ENCODE assay signal across 16 cellular contexts in the genomic region with DNA sequence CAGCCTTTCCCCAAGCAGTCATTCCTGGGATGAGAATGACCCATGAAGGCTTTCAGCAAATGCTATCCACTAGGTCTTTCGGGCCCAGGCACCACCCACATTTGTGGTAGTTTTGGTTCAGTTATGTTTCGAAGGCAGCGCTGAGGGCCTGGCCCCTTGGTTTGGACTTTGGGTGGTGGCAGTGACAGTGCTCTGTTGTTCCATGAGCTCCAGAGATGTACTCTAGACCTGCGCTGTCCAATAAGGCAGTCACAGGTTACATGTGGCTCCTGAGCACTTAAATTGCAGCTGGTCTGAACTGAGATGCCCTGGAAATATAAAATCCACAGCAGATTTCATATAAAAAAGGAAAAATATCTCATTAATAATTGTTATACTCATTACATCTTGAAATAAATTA.
DNase-seq lines count a peak whose midpoint lies in the region; ATAC-seq and TF ChIP-seq lines count a peak whose summit lies in the region.
"Had no signal": no experiment of that assay in that cellular context is flagged by ENCODE, and none has a peak within 500 bp of the region (broad histone marks: within the 10 kb centered on the region; RNA-seq: fewer than 3 reads in every experiment).

No MANE protein-coding gene starts in this region.

- H3K27me3 ChIP-seq in mammary epithelial cell (ENCODE audit: insufficient read depth, low read length) (no peaks in the 10 kb centered on the region), IMR-90 (ENCODE audit: control insufficient read depth, insufficient read depth, low read length) (no peaks in the 10 kb centered on the region), lung (ENCODE audit: control insufficient read depth, insufficient read depth) (no peaks in the 10 kb centered on the region), trophoblast cell (ENCODE audit: insufficient read depth, low read length) (no peaks in the 10 kb centered on the region), mesendoderm (ENCODE audit: insufficient read depth, low read length, poor library complexity) (no peaks in the 10 kb centered on the region)
- H3K27me3 ChIP-seq: BLaER1 treated with 17β-estradiol and CSF1 and Interleukin-3, amounts not matched to agents 10 nM and 100 nM had no signal

- H3K79me2 ChIP-seq in mammary epithelial cell (ENCODE audit: insufficient read depth, low read length) (no peaks in the 10 kb centered on the region), trophoblast cell (ENCODE audit: control insufficient read depth, insufficient read depth, low read length, poor library complexity) (no peaks in the 10 kb centered on the region), mesendoderm (ENCODE audit: control insufficient read depth, insufficient read depth, low read length) (no peaks in the 10 kb centered on the region)

- H2BK120ac ChIP-seq in IMR-90 (ENCODE audit: low read depth, low read length) (peak overlapping the region; percentile 49; the same call in 1 of the 2 replicates), trophoblast cell (ENCODE audit: insufficient read depth, low read length, poor library complexity) (no peak overlapping the region), mesendoderm (ENCODE audit: low read depth, low read length) (no peak overlapping the region)

- no peak overlapping the region for H4K12ac ChIP-seq in trophoblast cell (ENCODE audit: low read depth, low read length)

- H3K18ac ChIP-seq in IMR-90 (ENCODE audit: low read depth, low read length) (no peak overlapping the region), trophoblast cell (ENCODE audit: low read length) (no peak overlapping the region), mesendoderm (ENCODE audit: low read length) (no peak overlapping the region)

- H2AK5ac ChIP-seq in IMR-90 (ENCODE audit: low read depth, low read length) (peak overlapping the region; percentile 64; the same call in 1 of the 2 replicates), trophoblast cell (ENCODE audit: low read length) (no peak overlapping the region), mesendoderm (ENCODE audit: low read length) (no peak overlapping the region)

- no peak for TF ChIP-seq POLR2A in IMR-90 (IDR thresholded peaks at IDR 0.05; ENCODE audit: low read depth, low read length)

- TF ChIP-seq CTCF in mammary epithelial cell (conservative IDR thresholded peaks at IDR 0.05 in 1 of 2, IDR thresholded peaks at IDR 0.05 in 1 of 2; ENCODE audit: extremely low read depth in 1 of 2, insufficient read depth in 1 of 2, low read depth in 1 of 2, low read length in 2 of 2) (no peak), MCF 10A (IDR thresholded peaks at IDR 0.05; ENCODE audit: unreplicated experiment) (no peak), IMR-90 (conservative IDR thresholded peaks at IDR 0.05; ENCODE audit: low read depth, low read length) (no peak), lung (IDR thresholded peaks at IDR 0.05; ENCODE audit: control extremely low read depth, extremely low read depth) (no peak)

- H3K36me3 Mint-ChIP-seq in MCF 10A (ENCODE audit: insufficient read depth, unreplicated experiment) = peaks cover 5% of the 10 kb centered on the region
- H3K36me3 Mint-ChIP-seq: CD8-positive, alpha-beta T cell had no signal

- H4K8ac ChIP-seq in IMR-90 (ENCODE audit: low read depth in 2 of 2, low read length in 2 of 2) (no peak overlapping the region), trophoblast cell (ENCODE audit: low read depth, low read length) (no peak overlapping the region), mesendoderm (ENCODE audit: low read depth, low read length) (no peak overlapping the region)

- H3K27ac ChIP-seq in mammary epithelial cell (ENCODE audit: insufficient read depth, low read depth, low read length) (no peak overlapping the region), IMR-90 (ENCODE audit: insufficient read depth, low read length) (no peak overlapping the region), lung (ENCODE audit: low read depth in 1 of 2, low read length in 1 of 2) (no peak overlapping the region), trophoblast cell (ENCODE audit: low read depth, low read length) (no peak overlapping the region), mesendoderm (ENCODE audit: low read depth, low read length) (no peak overlapping the region)
- H3K27ac ChIP-seq: 22Rv1; A549; BLaER1 treated with 17β-estradiol and CSF1 and Interleukin-3, amounts not matched to agents 10 nM and 100 nM; C4-2B had no signal

- no peaks in the 10 kb centered on the region for H3K9me3 Mint-ChIP-seq in MCF 10A (ENCODE audit: unreplicated experiment)
- H3K9me3 Mint-ChIP-seq: CD4-positive, alpha-beta T cell; CD8-positive, alpha-beta T cell had no signal

- H3K4me1 ChIP-seq in mammary epithelial cell (ENCODE audit: insufficient read depth, low read length) = peaks cover 36% of the 10 kb centered on the region
- peaks cover 8% of the 10 kb centered on the region for H3K4me1 ChIP-seq in IMR-90 (ENCODE audit: control insufficient read depth, insufficient read depth, low read length)
- no peaks in the 10 kb centered on the region for H3K4me1 ChIP-seq in lung (ENCODE audit: control insufficient read depth in 2 of 2, insufficient read depth in 2 of 2, low read length in 2 of 2)
- peaks cover 19 to 21% of the 10 kb centered on the region in 2 experiments for H3K4me1 ChIP-seq in trophoblast cell (ENCODE audit: control insufficient read depth in 1 of 2, insufficient read depth in 2 of 2, low read length in 2 of 2)
- peaks cover 7% of the 10 kb centered on the region for H3K4me1 ChIP-seq in mesendoderm (ENCODE audit: control insufficient read depth, low read depth, low read length)

- WGBS in mammary epithelial cell (ENCODE audit: low coverage, missing lambda C conversion rate) = 64% methylated on average over 3 of the region's 4 CpGs
- WGBS in IMR-90 (ENCODE audit: extremely low coverage in 2 of 2, insufficient read length in 1 of 2), 2 experiments = no CpG with 5 or more reads among the region's 4 CpGs
- WGBS in lung, 2 donors = 87 to 88% methylated on average over 4 of the region's 4 CpGs
- no CpG with 5 or more reads among the region's 4 CpGs for WGBS in trophoblast cell (ENCODE audit: extremely low coverage, insufficient coverage, insufficient read length)
- WGBS in mesendoderm (ENCODE audit: extremely low coverage, insufficient coverage, low lambda C conversion rate) = no CpG with 5 or more reads among the region's 4 CpGs

- CTCF ChIA-PET in mammary epithelial cell (lab: Charles Lee; ENCODE audit: low non-redundant PET) (interaction anchor here (1.2 kb wide), 1 partner anchor 273 kb away, joined by 7 read pairs; no protein-coding TSS in a partner anchor), MCF 10A (lab: Yijun Ruan, JAX) (interaction anchor here (0.6 to 12.1 kb wide), 47 partner anchors 9 to 1841 kb away, joined by 3 to 188 read pairs (median 5); no protein-coding TSS in a partner anchor), IMR-90 (lab: Yijun Ruan, JAX) (interaction anchor here (0.6 to 4.5 kb wide), 12 partner anchors 10 to 390 kb away, joined by 3 to 54 read pairs (median 6); no protein-coding TSS in a partner anchor)

- H3K9me1 ChIP-seq in IMR-90 (ENCODE audit: insufficient read depth, low read length) = peaks cover 2% of the 10 kb centered on the region; the same call in 1 of the 2 replicates

- H2AK9ac ChIP-seq in IMR-90 (replicated peaks; ENCODE audit: low read depth, low read length, poor library complexity) = no peak overlapping the region

- in situ Hi-C loops in mammary epithelial cell (cut with MboI; ENCODE audit: low sequenced_read_pairs in 2 of 2) = loop anchor here (10.0 kb wide), 1 partner anchor 163 kb away; no protein-coding TSS in a partner anchor
- in situ Hi-C loops in IMR-90 (cut with MboI; ENCODE audit: low sequenced_read_pairs) = loop anchor here (10.0 kb wide), 1 partner anchor 393 kb away; no protein-coding TSS in a partner anchor

- H3K9me3 ChIP-seq in mammary epithelial cell (replicated peaks; ENCODE audit: insufficient read depth, low read length) (no peaks in the 10 kb centered on the region), IMR-90 (ENCODE audit: control insufficient read depth, insufficient read depth, low read length) (no peaks in the 10 kb centered on the region), lung (ENCODE audit: control insufficient read depth in 2 of 2, insufficient read depth in 1 of 2, low read length in 1 of 2) (peaks cover 0 to 2% of the 10 kb centered on the region in 2 donors), trophoblast cell (ENCODE audit: insufficient read depth, low read depth, low read length) (peaks cover 4% of the 10 kb centered on the region)
- H3K9me3 ChIP-seq: A549; BLaER1 treated with 17β-estradiol and CSF1 and Interleukin-3, amounts not matched to agents 10 nM and 100 nM had no signal

- peaks cover 25% of the 10 kb centered on the region for H3K4me1 Mint-ChIP-seq in MCF 10A (ENCODE audit: insufficient read depth, unreplicated experiment)

- TF ChIP-seq RAD21 in IMR-90 (IDR thresholded peaks at IDR 0.05; ENCODE audit: low read length) = no peak

- peak overlapping the region; percentile 49; the same call in 1 of the 2 replicates for H2BK20ac ChIP-seq in IMR-90 (ENCODE audit: low read depth, low read length)

- intact Hi-C loops in mammary epithelial cell (cut with micrococcal nuclease) (loop anchor here (5.0 kb wide), 2 partner anchors 331 to 391 kb away; no protein-coding TSS in a partner anchor), MCF 10A (cut with micrococcal nuclease) (loop anchor here (10.0 kb wide), 1 partner anchor 393 kb away; no protein-coding TSS in a partner anchor), IMR-90 (cut with micrococcal nuclease) (no loop called here)

- no peak overlapping the region for H3K4me2 ChIP-seq in mammary epithelial cell (ENCODE audit: insufficient read depth, low read depth, low read length)
- no peak overlapping the region for H3K4me2 ChIP-seq in IMR-90 (ENCODE audit: low read depth, low read length)
- H3K4me2 ChIP-seq in trophoblast cell (ENCODE audit: low read length) = no peak overlapping the region
- no peak overlapping the region for H3K4me2 ChIP-seq in mesendoderm (ENCODE audit: low read length)

- no peaks in the 10 kb centered on the region for H3K27me3 Mint-ChIP-seq in MCF 10A (ENCODE audit: insufficient read depth, unreplicated experiment)

- no peak overlapping the region for H3K23ac ChIP-seq in IMR-90 (ENCODE audit: low read depth, low read length)
- H3K23ac ChIP-seq in trophoblast cell (ENCODE audit: low read length) = no peak overlapping the region
- no peak overlapping the region for H3K23ac ChIP-seq in mesendoderm (ENCODE audit: low read length)

- H3K56ac ChIP-seq in IMR-90 (ENCODE audit: extremely low read depth, insufficient read depth, low read length) = no peak overlapping the region
- H3K56ac ChIP-seq in mesendoderm (ENCODE audit: low read length) = no peak overlapping the region

- H3K27ac Mint-ChIP-seq in MCF 10A (ENCODE audit: low read depth, unreplicated experiment) = no peak overlapping the region
- H3K27ac Mint-ChIP-seq: B cell; CD4-positive, alpha-beta T cell; CD8-positive, alpha-beta T cell had no signal

- H3K36me3 ChIP-seq in mammary epithelial cell (ENCODE audit: insufficient read depth, low read length) = no peaks in the 10 kb centered on the region
- H3K36me3 ChIP-seq in IMR-90 (ENCODE audit: control insufficient read depth, insufficient read depth, low read length) = no peaks in the 10 kb centered on the region
- H3K36me3 ChIP-seq in lung (ENCODE audit: control insufficient read depth in 2 of 2, insufficient read depth in 2 of 2, low read length in 2 of 2) = no peaks in the 10 kb centered on the region
- no peaks in the 10 kb centered on the region for H3K36me3 ChIP-seq in trophoblast cell (ENCODE audit: control insufficient read depth in 1 of 2, insufficient read depth in 2 of 2, low read length in 2 of 2)
- H3K36me3 ChIP-seq in mesendoderm (ENCODE audit: control insufficient read depth, insufficient read depth, low read length) = no peaks in the 10 kb centered on the region
- H3K36me3 ChIP-seq: BLaER1 treated with 17β-estradiol and CSF1 and Interleukin-3, amounts not matched to agents 10 nM and 100 nM had no signal

- peak overlapping the region; percentile 29 for H2BK12ac ChIP-seq in trophoblast cell (ENCODE audit: low read length)

- H4K5ac ChIP-seq in IMR-90 (ENCODE audit: low read depth, low read length) = no peak overlapping the region
- no peak overlapping the region for H4K5ac ChIP-seq in mesendoderm (ENCODE audit: low read length)

- POLR2A ChIA-PET in MCF 10A (lab: Yijun Ruan, JAX) (interaction anchor here (0.7 to 0.9 kb wide), 2 partner anchors 181 to 210 kb away, joined by 3 read pairs; partner anchors contain the start of gene CCSER2), IMR-90 (lab: Charles Lee; ENCODE audit: unreplicated experiment) (no interaction called here)

- DNase-seq in mammary epithelial cell (no peak), MCF 10A (ENCODE audit: unreplicated experiment) (no peak), IMR-90 (no peak), lung (ENCODE audit: low spot score) (peak; percentile 26), trophoblast cell (no peak), NCI-H146 treated with DMSO at 0.1 percent for 48 hours (lab: John Stamatoyannopoulos, UW; ENCODE audit: unreplicated experiment) (no peak), mesendoderm (no peak)
- DNase-seq: DMS 273 treated with DMSO at 0.1 percent for 48 hours had no signal

- H4K91ac ChIP-seq in IMR-90 (ENCODE audit: insufficient read depth, low read depth, low read length) = no peak overlapping the region
- no peak overlapping the region for H4K91ac ChIP-seq in trophoblast cell (ENCODE audit: low read depth, low read length)

- ATAC-seq in IMR-90 (ENCODE audit: low read depth) = no peak
- no peak for ATAC-seq in lung (ENCODE audit: insufficient read depth, low FRiP score)

- no peak overlapping the region for H3K4me3 Mint-ChIP-seq in MCF 10A (ENCODE audit: unreplicated experiment)
- H3K4me3 Mint-ChIP-seq: B cell; CD4-positive, alpha-beta T cell; CD8-positive, alpha-beta T cell had no signal

- H2BK5ac ChIP-seq in IMR-90 (ENCODE audit: low read depth, low read length, poor library complexity, severe bottlenecking) (no peak overlapping the region), trophoblast cell (ENCODE audit: low read depth, low read length, poor library complexity) (no peak overlapping the region), mesendoderm (ENCODE audit: low read length) (no peak overlapping the region)

- no peak overlapping the region for H3K4me3 ChIP-seq in mammary epithelial cell (replicated peaks in 1 of 3; ENCODE audit: insufficient read depth in 1 of 3, low read depth in 2 of 3, low read length in 3 of 3)
- H3K4me3 ChIP-seq in IMR-90 (ENCODE audit: insufficient read depth, low read depth, low read length) = no peak overlapping the region
- no peak overlapping the region for H3K4me3 ChIP-seq in lung
- no peak overlapping the region for H3K4me3 ChIP-seq in trophoblast cell (ENCODE audit: low read depth, low read length)
- H3K4me3 ChIP-seq in mesendoderm (ENCODE audit: low read length) = no peak overlapping the region
- H3K4me3 ChIP-seq: A549; BLaER1 treated with 17β-estradiol and CSF1 and Interleukin-3, amounts not matched to agents 10 nM and 100 nM; GM12878 had no signal

- H3K14ac ChIP-seq in IMR-90 (replicated peaks; ENCODE audit: low read depth, low read length) = no peak overlapping the region
- no peak overlapping the region for H3K14ac ChIP-seq in trophoblast cell (ENCODE audit: low read length)

- H3K4ac ChIP-seq in IMR-90 (ENCODE audit: low read depth, low read length) (0 out of 2 replicates have a peak overlapping the region, but pooled peaks have one; percentile 22), trophoblast cell (ENCODE audit: low read depth, low read length) (no peak overlapping the region), mesendoderm (ENCODE audit: low read depth, low read length) (no peak overlapping the region)

- H3K9ac ChIP-seq in mammary epithelial cell (ENCODE audit: insufficient read depth, low read length) = no peak overlapping the region
- H3K9ac ChIP-seq in IMR-90 (ENCODE audit: low read depth, low read length) = no peak overlapping the region
- no peak overlapping the region for H3K9ac ChIP-seq in trophoblast cell (ENCODE audit: low read length)
- H3K9ac ChIP-seq in mesendoderm (ENCODE audit: low read length) = no peak overlapping the region
- H3K9ac ChIP-seq: BLaER1 treated with 17β-estradiol and CSF1 and Interleukin-3, amounts not matched to agents 10 nM and 100 nM had no signal

- BruUV-seq in mammary epithelial cell (replicated peaks; lab: Mats Ljungman, UMichigan) = no TSS peak
- BruUV-seq in MCF 10A (replicated peaks; lab: Mats Ljungman, UMichigan) = no TSS peak
- BruUV-seq in IMR-90 (replicated peaks; lab: Mats Ljungman, UMichigan) = no TSS peak

- H4K20me1 ChIP-seq in mammary epithelial cell (ENCODE audit: insufficient read depth, low read length) (no peaks in the 10 kb centered on the region), IMR-90 (ENCODE audit: insufficient read depth, low read length) (no peaks in the 10 kb centered on the region)
- H4K20me1 ChIP-seq: BLaER1 treated with 17β-estradiol and CSF1 and Interleukin-3, amounts not matched to agents 10 nM and 100 nM had no signal

- H2BK15ac ChIP-seq in IMR-90 (ENCODE audit: low read depth, low read length) (no peak overlapping the region), mesendoderm (replicated peaks; ENCODE audit: low read depth) (no peak overlapping the region)

- dilution Hi-C loops in mammary epithelial cell (cut with HindIII; ENCODE audit: low sequenced_read_pairs) (no loop called here), IMR-90 (cut with HindIII; ENCODE audit: low sequenced_read_pairs, unreplicated experiment) (no loop called here)

- no peaks in the 10 kb centered on the region for H3K79me1 ChIP-seq in IMR-90 (ENCODE audit: low read depth in 1 of 2, low read length in 2 of 2)
- peaks cover 2% of the 10 kb centered on the region for H3K79me1 ChIP-seq in trophoblast cell (ENCODE audit: low read length)
- no peaks in the 10 kb centered on the region for H3K79me1 ChIP-seq in mesendoderm (ENCODE audit: low read length)

- H2AFZ ChIP-seq in mammary epithelial cell (ENCODE audit: low read depth, low read length) (peak overlapping the region; percentile 2), IMR-90 (replicated peaks; ENCODE audit: low read length, poor library complexity) (no peak overlapping the region), trophoblast cell (ENCODE audit: insufficient read depth, low read length, poor library complexity) (no peak overlapping the region)
